8 cellular contexts compared by ENCODE assay signal in genomic region chr10:30783939-30784500, GRCh38.
DNase-seq lines count a peak whose midpoint lies in the region; ATAC-seq and FAIRE-seq lines count a peak whose summit lies in the region.

No MANE protein-coding gene starts in this region.

- peak overlapping the region; percentile 30 to 90 (median 79) for H3K4me3 Mint-ChIP-seq in IgD-negative memory B cell

- H3K36me3 Mint-ChIP-seq in IgD-negative memory B cell = no peaks in the 10 kb centered on the region

- peaks cover 3% of the 10 kb centered on the region for H3K27me3 Mint-ChIP-seq in IgD-negative memory B cell

- peak; percentile 46 for ATAC-seq in GM18511 (IDR thresholded peaks at IDR 0.05; ENCODE audit: unreplicated experiment)

- peaks cover 0 to 11% (median 7%) of the 10 kb centered on the region in 3 donors for H3K4me1 Mint-ChIP-seq in IgD-negative memory B cell

- no peak overlapping the region for H3K27ac Mint-ChIP-seq in IgD-negative memory B cell

- no peaks in the 10 kb centered on the region for H3K9me3 Mint-ChIP-seq in IgD-negative memory B cell

- no peak for FAIRE-seq in RCC 7860 (lab: Jason Lieb, UNC)

- DNase-seq in A172 (ENCODE audit: low spot score) = peak; percentile 79
- DNase-seq in RCC 7860 (ENCODE audit: low spot score) = peak; percentile 46
- DNase-seq in activated T-helper 1 cell treated with anti-CD3 and anti-CD28 coated beads, Interleukin-2, amount 50 U/mL, for 16 hours (ENCODE audit: low read depth in 1 of 2, low spot score in 1 of 2) = peak; percentile 64 to 70
- peak; percentile 92 for DNase-seq in fibroblast of gingiva (ENCODE audit: low read depth)
- DNase-seq in myocyte (ENCODE audit: low read depth) = peak; percentile 93
- DNase-seq in stimulated activated CD8-positive, alpha-beta memory T cell treated with anti-CD3 and anti-CD28 coated beads, Interleukin-4, amount 100 ng/mL, for 48 hours = peak; percentile 91

Comparison
In these comparisons a context has a peak if more than half of its experiments do, and no peak if none do; other contexts are left out.
1. Peak in every context shown above with its lines: DNase-seq and ATAC-seq.